7 cellular contexts compared by ENCODE assay signal in genomic region chr19:49581007-49581508, GRCh38. TPM values are rescaled to one million over a fixed set of nuclear protein-coding genes. Genes with fewer than 3 reads are reported as not detected.
A peak's percentile ranks its signal among the peaks of the same experiment; 100 is the strongest.
DNase-seq lines count a peak whose midpoint lies in the region; ATAC-seq and TF ChIP-seq lines count a peak whose summit lies in the region.

TSS of gene PRRG2 (plus strand) at chr19:49581316. CDS start at chr19:49583220, 1,904 bp downstream.

- TF ChIP-seq CTCF in HL-60 (IDR thresholded peaks at IDR 0.05; ENCODE audit: insufficient read depth, low read length): no peak

- H3K4me1 ChIP-seq in iPS DF 6.9 (ENCODE audit: control insufficient read depth, insufficient read depth, low read length): no peaks in the 10 kb centered on the region

- peaks cover 33% of the 10 kb centered on the region for H3K4me1 Mint-ChIP-seq in activated CD4-positive, alpha-beta memory T cell treated with anti-CD3 and anti-CD28 coated beads, Interleukin-2, amount 10 ng/mL, durations not matched to agents 7 days and 5 days
- peaks cover 26% of the 10 kb centered on the region for H3K4me1 Mint-ChIP-seq in stimulated activated effector memory CD8-positive, alpha-beta T cell treated with anti-CD3 and anti-CD28 coated beads, Interleukin-12 subunit alpha, Interleukin-12 subunit beta, amount 100 ng/mL, for 72 hours

- H3K36me3 ChIP-seq in iPS DF 6.9 (ENCODE audit: control insufficient read depth, insufficient read depth, low read length): no peaks in the 10 kb centered on the region; the same call in 1 of the 2 replicates

- POLR2A ChIA-PET in activated CD4-positive, alpha-beta memory T cell treated with anti-CD3 and anti-CD28 coated beads, Interleukin-2, amount 10 ng/mL, durations not matched to agents 7 days and 5 days (lab: Charles Lee): interaction anchor here (0.6 to 3.5 kb wide), 16 partner anchors 9 to 112 kb away, joined by 3 to 38 read pairs (median 6); partner anchors contain the start of genes PRMT1, PRR12, RRAS and SCAF1

- H3K4me3 ChIP-seq in HL-60 (replicated peaks; ENCODE audit: insufficient read depth, low read length): peak within 1 kb of the TSS; percentile 86
- peak within 1 kb of the TSS; percentile 92 for H3K4me3 ChIP-seq in iPS DF 6.9 (ENCODE audit: low read length)

- H3K9me3 ChIP-seq in iPS DF 6.9 (ENCODE audit: control insufficient read depth, insufficient read depth, low read length): no peaks in the 10 kb centered on the region

- DNase-seq in HL-60 (ENCODE audit: low read depth in 1 of 2, low spot score in 1 of 2): no peak
- DNase-seq in activated CD4-positive, alpha-beta memory T cell treated with anti-CD3 and anti-CD28 coated beads, Interleukin-2, amount 10 ng/mL, durations not matched to agents 7 days and 5 days: no peak
- DNase-seq in iPS DF 6.9 (ENCODE audit: low read depth, low spot score): no peak
- DNase-seq in stimulated activated effector memory CD8-positive, alpha-beta T cell treated with anti-CD3 and anti-CD28 coated beads, Interleukin-12 subunit alpha, Interleukin-12 subunit beta, amount 100 ng/mL, for 72 hours (ENCODE audit: low spot score in 2 of 2): no peak

- no peaks in the 10 kb centered on the region for H3K9me3 Mint-ChIP-seq in activated CD4-positive, alpha-beta memory T cell treated with anti-CD3 and anti-CD28 coated beads, Interleukin-2, amount 10 ng/mL, durations not matched to agents 7 days and 5 days
- no peaks in the 10 kb centered on the region for H3K9me3 Mint-ChIP-seq in stimulated activated effector memory CD8-positive, alpha-beta T cell treated with anti-CD3 and anti-CD28 coated beads, Interleukin-12 subunit alpha, Interleukin-12 subunit beta, amount 100 ng/mL, for 72 hours

- CTCF ChIA-PET in activated CD4-positive, alpha-beta memory T cell treated with anti-CD3 and anti-CD28 coated beads, Interleukin-2, amount 10 ng/mL, durations not matched to agents 7 days and 5 days (lab: Charles Lee): interaction anchor here (0.7 to 3.7 kb wide), 7 partner anchors 8 to 47 kb away, joined by 3 to 28 read pairs (median 5); partner anchors contain the start of gene PRR12

- H3K27ac ChIP-seq in HL-60 (replicated peaks) (peak within 1 kb of the TSS; percentile 74), iPS DF 6.9 (ENCODE audit: low read length) (no peak within 1 kb of the TSS)

- no peaks in the 10 kb centered on the region for H3K27me3 Mint-ChIP-seq in activated CD4-positive, alpha-beta memory T cell treated with anti-CD3 and anti-CD28 coated beads, Interleukin-2, amount 10 ng/mL, durations not matched to agents 7 days and 5 days

- H3K4me3 Mint-ChIP-seq in activated CD4-positive, alpha-beta memory T cell treated with anti-CD3 and anti-CD28 coated beads, Interleukin-2, amount 10 ng/mL, durations not matched to agents 7 days and 5 days: peak within 1 kb of the TSS; percentile 89
- peak within 1 kb of the TSS; percentile 81 for H3K4me3 Mint-ChIP-seq in stimulated activated effector memory CD8-positive, alpha-beta T cell treated with anti-CD3 and anti-CD28 coated beads, Interleukin-12 subunit alpha, Interleukin-12 subunit beta, amount 100 ng/mL, for 72 hours

- no peak for ATAC-seq in stimulated activated effector memory CD8-positive, alpha-beta T cell treated with anti-CD3 and anti-CD28 coated beads, Interleukin-12 subunit alpha, Interleukin-12 subunit beta, amount 100 ng/mL, for 72 hours
- ATAC-seq in GM18517 (IDR thresholded peaks at IDR 0.05; ENCODE audit: unreplicated experiment) (no peak), HG02623 (IDR thresholded peaks at IDR 0.05; ENCODE audit: unreplicated experiment) (no peak), GM18873 (IDR thresholded peaks at IDR 0.05; ENCODE audit: low FRiP score, unreplicated experiment) (no peak)

- H3K27ac Mint-ChIP-seq in activated CD4-positive, alpha-beta memory T cell treated with anti-CD3 and anti-CD28 coated beads, Interleukin-2, amount 10 ng/mL, durations not matched to agents 7 days and 5 days: peak within 1 kb of the TSS; percentile 82
- peak within 1 kb of the TSS; percentile 86 for H3K27ac Mint-ChIP-seq in stimulated activated effector memory CD8-positive, alpha-beta T cell treated with anti-CD3 and anti-CD28 coated beads, Interleukin-12 subunit alpha, Interleukin-12 subunit beta, amount 100 ng/mL, for 72 hours

- H3K36me3 Mint-ChIP-seq in activated CD4-positive, alpha-beta memory T cell treated with anti-CD3 and anti-CD28 coated beads, Interleukin-2, amount 10 ng/mL, durations not matched to agents 7 days and 5 days (ENCODE audit: low read depth): peaks cover 14% of the 10 kb centered on the region
- peaks cover 43% of the 10 kb centered on the region for H3K36me3 Mint-ChIP-seq in stimulated activated effector memory CD8-positive, alpha-beta T cell treated with anti-CD3 and anti-CD28 coated beads, Interleukin-12 subunit alpha, Interleukin-12 subunit beta, amount 100 ng/mL, for 72 hours

- WGBS in iPS DF 6.9 (ENCODE audit: insufficient coverage, insufficient read length): no CpG with 5 or more reads among the region's 15 CpGs

- no peaks in the 10 kb centered on the region for H3K27me3 ChIP-seq in HL-60 (ENCODE audit: insufficient read depth, poor library complexity, severe bottlenecking)
- no peaks in the 10 kb centered on the region for H3K27me3 ChIP-seq in iPS DF 6.9 (ENCODE audit: control insufficient read depth, insufficient read depth, low read length)

RNA-seq across cellular contexts. Expression of gene PRRG2, which starts in this region (rescaled TPM):
- total RNA-seq in activated CD4-positive, alpha-beta memory T cell treated with anti-CD3 and anti-CD28 coated beads, Interleukin-2, amount 10 ng/mL, durations not matched to agents 7 days and 5 days: 1 to 10 TPM; 1.0 to 1.1 TPM
